Comparison of ENCODE assay signal across 28 cellular contexts in the genomic region with DNA sequence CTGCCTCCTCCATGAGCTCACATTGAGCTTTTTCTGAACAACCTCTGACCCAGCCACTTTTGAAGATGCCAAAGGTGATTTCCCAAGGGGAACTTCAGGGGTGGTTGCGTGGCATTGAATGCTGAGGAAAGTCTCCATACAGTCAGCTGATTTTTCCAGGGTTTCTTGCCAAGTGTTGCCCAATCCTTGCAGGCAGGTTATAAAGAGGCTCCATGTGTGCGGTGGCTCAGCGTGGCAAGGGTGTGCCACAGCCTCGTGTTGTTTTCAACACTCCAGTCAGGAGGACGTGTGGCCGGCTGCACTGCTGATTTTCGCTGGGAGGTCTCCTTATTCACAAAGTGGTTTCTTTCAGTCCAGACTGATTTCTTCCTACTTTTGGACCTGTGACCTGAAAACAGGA.
DNase-seq lines count a peak whose midpoint lies in the region; ATAC-seq and TF ChIP-seq lines count a peak whose summit lies in the region.
"Had no signal": no experiment of that assay in that cellular context is flagged by ENCODE, and none has a peak within 500 bp of the region (broad histone marks: within the 10 kb centered on the region; RNA-seq: fewer than 3 reads in every experiment).

No MANE protein-coding gene starts in this region.

- H3K36me3 ChIP-seq in right atrium auricular region (no peaks in the 10 kb centered on the region), upper lobe of right lung (no peaks in the 10 kb centered on the region), WERI-Rb-1 (no peaks in the 10 kb centered on the region)
- H3K36me3 ChIP-seq: neutrophil, thyroid gland had no signal

- H3K4me3 ChIP-seq in right atrium auricular region, result no peak overlapping the region
- no peak overlapping the region for H3K4me3 ChIP-seq in upper lobe of right lung
- H3K4me3 ChIP-seq in WERI-Rb-1 (ENCODE audit: low read depth, low read length), result no peak overlapping the region
- H3K4me3 ChIP-seq: skin epidermis, thyroid gland had no signal

- intact Hi-C loops in Right ventricle myocardium superior (cut with DNase I), result no loop called here
- intact Hi-C loops in left ventricle myocardium superior (cut with micrococcal nuclease), result no loop called here
- intact Hi-C loops in upper lobe of right lung (cut with DNase I), result no loop called here

- no peak for DNase-seq in Right ventricle myocardium superior
- DNase-seq in right atrium auricular region (ENCODE audit: low spot score), result no peak
- DNase-seq in left ventricle myocardium superior, result peak; percentile 61
- DNase-seq in mucosa of gallbladder (ENCODE audit: low spot score), result peak; percentile 75
- DNase-seq in upper lobe of right lung, result peak; percentile 82
- no peak for DNase-seq in pons (ENCODE audit: low spot score)
- no peak for DNase-seq in WERI-Rb-1
- DNase-seq in glomerular visceral epithelial cell (ENCODE audit: extremely low spot score), result no peak
- DNase-seq: activated CD4-positive, alpha-beta T cell treated with anti-CD3 and anti-CD28 coated beads, Interleukin-2, amount 10 ng/mL, durations not matched to agents 7 days and 5 days; activated naive CD8-positive, alpha-beta T cell treated with anti-CD3 and anti-CD28 coated beads, Interleukin-2, amount 50 U/mL, for 24 hours; activated T-cell treated with anti-CD3 and anti-CD28 coated beads, Interleukin-2, amount 50 U/mL, for 24 hours; AML-193; CD8-positive, alpha-beta T cell; erythroblast; GOT3; HFFc6; hippocampal formation; immature natural killer cell; Kasumi-1; MV-4-11; NCI-H2171 treated with DMSO at 0.1 percent for 48 hours; NCI-H524 treated with DMSO at 0.1 percent for 48 hours; stimulated activated naive CD8-positive, alpha-beta T cell treated with anti-CD3 and anti-CD28 coated beads, Interleukin-15, amount 100 ng/mL, for 72 hours; SW 1271; T-helper 9 cell had no signal

- H3K27me3 ChIP-seq in right atrium auricular region, result no peaks in the 10 kb centered on the region
- no peaks in the 10 kb centered on the region for H3K27me3 ChIP-seq in upper lobe of right lung
- no peaks in the 10 kb centered on the region for H3K27me3 ChIP-seq in WERI-Rb-1 (ENCODE audit: insufficient read depth, low read depth, severe bottlenecking)
- H3K27me3 ChIP-seq: neutrophil, thyroid gland had no signal

- H3K4me1 ChIP-seq in right atrium auricular region (peaks cover 0 to 14% of the 10 kb centered on the region in 2 donors), upper lobe of right lung (no peaks in the 10 kb centered on the region)
- H3K4me1 ChIP-seq: thyroid gland had no signal

- H3K27ac ChIP-seq in right atrium auricular region (peak overlapping the region in 1 of 2 donors; percentile 60), upper lobe of right lung (no peak overlapping the region), WERI-Rb-1 (no peak overlapping the region)
- H3K27ac ChIP-seq: neutrophil, skin epidermis, thyroid gland had no signal

- H3K9me3 ChIP-seq in right atrium auricular region (no peaks in the 10 kb centered on the region), upper lobe of right lung (no peaks in the 10 kb centered on the region), WERI-Rb-1 (ENCODE audit: severe bottlenecking) (no peaks in the 10 kb centered on the region)
- H3K9me3 ChIP-seq: neutrophil, thyroid gland had no signal

- peak; percentile 66 for ATAC-seq in Right ventricle myocardium superior (ENCODE audit: poor library complexity)
- ATAC-seq in left ventricle myocardium superior, result peak; percentile 62
- ATAC-seq in upper lobe of right lung, result peak; percentile 79
- ATAC-seq: activated naive CD8-positive, alpha-beta T cell treated with anti-CD3 and anti-CD28 coated beads, Interleukin-2, amount 50 U/mL, for 24 hours; CD8-positive, alpha-beta T cell; stimulated activated naive CD8-positive, alpha-beta T cell treated with anti-CD3 and anti-CD28 coated beads, Interleukin-15, amount 100 ng/mL, for 72 hours had no signal

- TF ChIP-seq CTCF in right atrium auricular region (IDR thresholded peaks at IDR 0.05), result no peak
- no peak for TF ChIP-seq CTCF in upper lobe of right lung (IDR thresholded peaks at IDR 0.05)
- TF ChIP-seq CTCF in WERI-Rb-1 (IDR thresholded peaks at IDR 0.05; ENCODE audit: low read depth, low read length), result no peak

Comparison
In these comparisons a context has a peak if more than half of its experiments do, and no peak if none do; other contexts are left out.
1. DNase-seq: peak in left ventricle myocardium superior (single experiment), mucosa of gallbladder (single experiment) and upper lobe of right lung (single experiment); none in Right ventricle myocardium superior (single experiment), right atrium auricular region (single experiment), pons (single experiment), WERI-Rb-1 (single experiment) and glomerular visceral epithelial cell (single experiment).
2. Peak in every context shown above with its lines, with median percentiles within 50 percentile points of each other: ATAC-seq.